Comparison of ENCODE assay signal across 1 cellular context in the genomic region with DNA sequence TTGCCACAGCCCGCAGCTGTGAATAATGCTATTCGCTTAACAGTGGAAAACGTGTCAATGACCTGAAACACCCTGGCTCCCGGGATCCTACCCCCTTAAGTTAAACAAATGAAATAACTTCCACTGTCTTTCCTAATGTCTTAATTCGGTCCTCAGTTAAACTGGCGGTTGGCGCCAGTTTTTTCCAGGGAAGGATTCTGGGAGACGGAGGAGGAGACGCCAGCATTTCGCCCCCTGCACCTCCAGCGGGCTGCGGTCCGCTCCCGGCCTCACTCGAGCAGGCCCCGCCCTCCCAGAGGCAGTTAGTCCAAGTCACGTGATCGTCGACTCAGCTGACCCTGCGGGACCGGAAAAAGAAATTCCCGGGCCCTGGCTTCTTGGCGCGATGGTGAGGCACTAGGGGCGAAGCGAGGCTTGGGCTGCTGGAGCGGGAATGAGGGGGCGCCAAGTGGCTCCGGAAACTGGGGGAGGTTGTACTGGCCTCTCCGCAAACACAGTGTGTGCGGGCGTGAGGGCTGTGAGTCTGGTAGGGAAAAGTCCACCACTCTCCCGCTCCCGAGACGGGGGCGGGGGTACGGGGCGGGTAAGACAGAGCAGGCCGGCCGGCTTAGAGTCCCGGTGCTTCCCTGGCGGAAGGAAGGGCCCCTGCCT.
TF ChIP-seq lines count a peak whose summit lies in the region.

A gene (plus strand): TSS at position 359 of the 651 bp plus-strand sequence. CDS start 27 bp downstream, at position 386.

TF ChIP-seq in HepG2, 621 proteins besides CTCF, POLR2A, EP300 and RAD21 (continued from another document and continues in another):
- TF ChIP-seq, protein P1, sequence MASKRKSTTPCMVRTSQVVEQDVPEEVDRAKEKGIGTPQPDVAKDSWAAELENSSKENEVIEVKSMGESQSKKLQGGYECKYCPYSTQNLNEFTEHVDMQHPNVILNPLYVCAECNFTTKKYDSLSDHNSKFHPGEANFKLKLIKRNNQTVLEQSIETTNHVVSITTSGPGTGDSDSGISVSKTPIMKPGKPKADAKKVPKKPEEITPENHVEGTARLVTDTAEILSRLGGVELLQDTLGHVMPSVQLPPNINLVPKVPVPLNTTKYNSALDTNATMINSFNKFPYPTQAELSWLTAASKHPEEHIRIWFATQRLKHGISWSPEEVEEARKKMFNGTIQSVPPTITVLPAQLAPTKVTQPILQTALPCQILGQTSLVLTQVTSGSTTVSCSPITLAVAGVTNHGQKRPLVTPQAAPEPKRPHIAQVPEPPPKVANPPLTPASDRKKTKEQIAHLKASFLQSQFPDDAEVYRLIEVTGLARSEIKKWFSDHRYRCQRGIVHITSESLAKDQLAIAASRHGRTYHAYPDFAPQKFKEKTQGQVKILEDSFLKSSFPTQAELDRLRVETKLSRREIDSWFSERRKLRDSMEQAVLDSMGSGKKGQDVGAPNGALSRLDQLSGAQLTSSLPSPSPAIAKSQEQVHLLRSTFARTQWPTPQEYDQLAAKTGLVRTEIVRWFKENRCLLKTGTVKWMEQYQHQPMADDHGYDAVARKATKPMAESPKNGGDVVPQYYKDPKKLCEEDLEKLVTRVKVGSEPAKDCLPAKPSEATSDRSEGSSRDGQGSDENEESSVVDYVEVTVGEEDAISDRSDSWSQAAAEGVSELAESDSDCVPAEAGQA (IDR thresholded peaks at IDR 0.05; ENCODE audit: low read depth) = peak; percentile 46; the same call in 1 of the 2 replicates
- TF ChIP-seq, protein P1 (CRISPR knock-in tag; IDR thresholded peaks at IDR 0.05; ENCODE audit: borderline replicate concordance) = no peak
- TF ChIP-seq ZNF20 (CRISPR knock-in tag; IDR thresholded peaks at IDR 0.05) (no peak), CEBPG (CRISPR knock-in tag; IDR thresholded peaks at IDR 0.05) (0 out of 2 replicates have a peak, but pooled peaks have one; percentile 48), SRSF9 (IDR thresholded peaks at IDR 0.05; ENCODE audit: borderline replicate concordance, insufficient read depth, low read depth, low read length, poor library complexity, severe bottlenecking) (no peak), ZNF563 (CRISPR knock-in tag; IDR thresholded peaks at IDR 0.05) (peak; percentile 62; the same call in 1 of the 2 replicates), KDM3A (CRISPR knock-in tag; IDR thresholded peaks at IDR 0.05; ENCODE audit: low read depth) (peak; percentile 92), MTF1 (CRISPR knock-in tag; IDR thresholded peaks at IDR 0.05) (0 out of 2 replicates have a peak, but pooled peaks have one; percentile 26), KLF13 (CRISPR knock-in tag; IDR thresholded peaks at IDR 0.05) (0 out of 2 replicates have a peak, but pooled peaks have one; percentile 53), ZNF441 (CRISPR knock-in tag; IDR thresholded peaks at IDR 0.05; ENCODE audit: borderline replicate concordance) (peak; percentile 66; the same call in 1 of the 2 replicates), KDM5A (IDR thresholded peaks at IDR 0.05; ENCODE audit: borderline replicate concordance, low read length) (peak; percentile 97), U2AF1 (optimal IDR thresholded peaks at IDR 0.05; ENCODE audit: low read depth, low read length) (no peak), ZNF557 (CRISPR knock-in tag; IDR thresholded peaks at IDR 0.05) (no peak), ZNF670 (CRISPR knock-in tag; IDR thresholded peaks at IDR 0.05; ENCODE audit: borderline replicate concordance) (peak; percentile 69; the same call in 1 of the 2 replicates), ATF7-NPFF (CRISPR knock-in tag; IDR thresholded peaks at IDR 0.05; ENCODE audit: low read depth) (0 out of 2 replicates have a peak, but pooled peaks have one; percentile 75), ZNF616 (CRISPR knock-in tag; IDR thresholded peaks at IDR 0.05; ENCODE audit: low read depth) (no peak), SMC3 (IDR thresholded peaks at IDR 0.05; ENCODE audit: low read length) (no peak), SRF (IDR thresholded peaks at IDR 0.05; ENCODE audit: low read depth, low read length) (no peak), ZNF567 (CRISPR knock-in tag; IDR thresholded peaks at IDR 0.05; ENCODE audit: borderline replicate concordance) (0 out of 2 replicates have a peak, but pooled peaks have one; percentile 61), ZNF878 (CRISPR knock-in tag; IDR thresholded peaks at IDR 0.05) (no peak), TOPORS (CRISPR knock-in tag; IDR thresholded peaks at IDR 0.05) (0 out of 2 replicates have a peak, but pooled peaks have one; percentile 35), NPAS2 (CRISPR knock-in tag; IDR thresholded peaks at IDR 0.05; ENCODE audit: borderline replicate concordance) (no peak), PCBP2 (optimal IDR thresholded peaks at IDR 0.05; ENCODE audit: low read depth, low read length, poor library complexity, severe bottlenecking) (no peak), ZNF329 (CRISPR knock-in tag; IDR thresholded peaks at IDR 0.05; ENCODE audit: low read depth) (0 out of 2 replicates have a peak, but pooled peaks have one; percentile 46), KAT7 (CRISPR knock-in tag; IDR thresholded peaks at IDR 0.05; ENCODE audit: borderline replicate concordance) (peak; percentile 62; the same call in 1 of the 2 replicates), YY1 (IDR thresholded peaks at IDR 0.05; ENCODE audit: insufficient read depth, insufficient replicate concordance, low read depth, low read length) (peak; percentile 69), SSRP1 (CRISPR knock-in tag; IDR thresholded peaks at IDR 0.05) (no peak), MAZ (IDR thresholded peaks at IDR 0.05; ENCODE audit: borderline replicate concordance, low read depth, low read length) (peak; percentile 56; the same call in 1 of the 2 replicates), MAZ (CRISPR knock-in tag; IDR thresholded peaks at IDR 0.05; ENCODE audit: low read depth) (peak; percentile 91), ZC3H4 (CRISPR knock-in tag; IDR thresholded peaks at IDR 0.05; ENCODE audit: borderline replicate concordance) (peak; percentile 39; the same call in 1 of the 2 replicates), AGO1 (IDR thresholded peaks at IDR 0.05; ENCODE audit: low read depth, low read length, poor library complexity, severe bottlenecking) (no peak), SMAD3 (CRISPR knock-in tag; IDR thresholded peaks at IDR 0.05) (peak; percentile 64; the same call in 1 of the 2 replicates), HNF4G (IDR thresholded peaks at IDR 0.05; ENCODE audit: borderline replicate concordance, low read depth, low read length) (no peak), HNF4G (CRISPR knock-in tag; IDR thresholded peaks at IDR 0.05; ENCODE audit: borderline replicate concordance, low read depth) (0 out of 2 replicates have a peak, but pooled peaks have one; percentile 41)
- TF ChIP-seq, protein P2, sequence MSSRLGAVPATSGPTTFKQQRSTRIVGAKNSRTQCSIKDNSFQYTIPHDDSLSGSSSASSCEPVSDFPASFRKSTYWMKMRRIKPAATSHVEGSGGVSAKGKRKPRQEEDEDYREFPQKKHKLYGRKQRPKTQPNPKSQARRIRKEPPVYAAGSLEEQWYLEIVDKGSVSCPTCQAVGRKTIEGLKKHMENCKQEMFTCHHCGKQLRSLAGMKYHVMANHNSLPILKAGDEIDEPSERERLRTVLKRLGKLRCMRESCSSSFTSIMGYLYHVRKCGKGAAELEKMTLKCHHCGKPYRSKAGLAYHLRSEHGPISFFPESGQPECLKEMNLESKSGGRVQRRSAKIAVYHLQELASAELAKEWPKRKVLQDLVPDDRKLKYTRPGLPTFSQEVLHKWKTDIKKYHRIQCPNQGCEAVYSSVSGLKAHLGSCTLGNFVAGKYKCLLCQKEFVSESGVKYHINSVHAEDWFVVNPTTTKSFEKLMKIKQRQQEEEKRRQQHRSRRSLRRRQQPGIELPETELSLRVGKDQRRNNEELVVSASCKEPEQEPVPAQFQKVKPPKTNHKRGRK (CRISPR knock-in tag; IDR thresholded peaks at IDR 0.05) = no peak
- TF ChIP-seq, protein P3, sequence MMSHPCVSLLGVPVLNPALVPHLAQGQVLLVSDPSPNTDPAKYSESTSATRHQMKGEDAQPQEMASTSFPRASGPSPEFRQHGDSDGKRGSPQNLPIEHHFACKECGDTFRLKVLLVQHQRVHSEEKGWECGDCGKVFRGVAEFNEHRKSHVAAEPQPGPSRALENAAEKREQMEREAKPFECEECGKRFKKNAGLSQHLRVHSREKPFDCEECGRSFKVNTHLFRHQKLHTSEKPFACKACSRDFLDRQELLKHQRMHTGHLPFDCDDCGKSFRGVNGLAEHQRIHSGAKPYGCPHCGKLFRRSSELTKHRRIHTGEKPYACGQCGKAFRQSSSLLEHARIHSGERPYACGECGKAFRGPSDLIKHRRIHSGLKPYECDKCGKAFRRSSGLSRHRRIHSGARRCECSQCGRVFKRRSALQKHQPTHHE (CRISPR knock-in tag; IDR thresholded peaks at IDR 0.05; ENCODE audit: borderline replicate concordance) = no peak
- TF ChIP-seq, protein P4, sequence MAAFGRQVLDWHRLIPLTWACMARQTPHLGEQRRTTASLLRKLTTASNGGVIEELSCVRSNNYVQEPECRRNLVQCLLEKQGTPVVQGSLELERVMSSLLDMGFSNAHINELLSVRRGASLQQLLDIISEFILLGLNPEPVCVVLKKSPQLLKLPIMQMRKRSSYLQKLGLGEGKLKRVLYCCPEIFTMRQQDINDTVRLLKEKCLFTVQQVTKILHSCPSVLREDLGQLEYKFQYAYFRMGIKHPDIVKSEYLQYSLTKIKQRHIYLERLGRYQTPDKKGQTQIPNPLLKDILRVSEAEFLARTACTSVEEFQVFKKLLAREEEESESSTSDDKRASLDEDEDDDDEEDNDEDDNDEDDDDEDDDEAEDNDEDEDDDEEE (CRISPR knock-in tag; IDR thresholded peaks at IDR 0.05) = no peak; the same call in 1 of the 2 replicates
- TF ChIP-seq, protein P5, sequence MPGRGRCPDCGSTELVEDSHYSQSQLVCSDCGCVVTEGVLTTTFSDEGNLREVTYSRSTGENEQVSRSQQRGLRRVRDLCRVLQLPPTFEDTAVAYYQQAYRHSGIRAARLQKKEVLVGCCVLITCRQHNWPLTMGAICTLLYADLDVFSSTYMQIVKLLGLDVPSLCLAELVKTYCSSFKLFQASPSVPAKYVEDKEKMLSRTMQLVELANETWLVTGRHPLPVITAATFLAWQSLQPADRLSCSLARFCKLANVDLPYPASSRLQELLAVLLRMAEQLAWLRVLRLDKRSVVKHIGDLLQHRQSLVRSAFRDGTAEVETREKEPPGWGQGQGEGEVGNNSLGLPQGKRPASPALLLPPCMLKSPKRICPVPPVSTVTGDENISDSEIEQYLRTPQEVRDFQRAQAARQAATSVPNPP (CRISPR knock-in tag; IDR thresholded peaks at IDR 0.05) = no peak
- TF ChIP-seq, protein P6, sequence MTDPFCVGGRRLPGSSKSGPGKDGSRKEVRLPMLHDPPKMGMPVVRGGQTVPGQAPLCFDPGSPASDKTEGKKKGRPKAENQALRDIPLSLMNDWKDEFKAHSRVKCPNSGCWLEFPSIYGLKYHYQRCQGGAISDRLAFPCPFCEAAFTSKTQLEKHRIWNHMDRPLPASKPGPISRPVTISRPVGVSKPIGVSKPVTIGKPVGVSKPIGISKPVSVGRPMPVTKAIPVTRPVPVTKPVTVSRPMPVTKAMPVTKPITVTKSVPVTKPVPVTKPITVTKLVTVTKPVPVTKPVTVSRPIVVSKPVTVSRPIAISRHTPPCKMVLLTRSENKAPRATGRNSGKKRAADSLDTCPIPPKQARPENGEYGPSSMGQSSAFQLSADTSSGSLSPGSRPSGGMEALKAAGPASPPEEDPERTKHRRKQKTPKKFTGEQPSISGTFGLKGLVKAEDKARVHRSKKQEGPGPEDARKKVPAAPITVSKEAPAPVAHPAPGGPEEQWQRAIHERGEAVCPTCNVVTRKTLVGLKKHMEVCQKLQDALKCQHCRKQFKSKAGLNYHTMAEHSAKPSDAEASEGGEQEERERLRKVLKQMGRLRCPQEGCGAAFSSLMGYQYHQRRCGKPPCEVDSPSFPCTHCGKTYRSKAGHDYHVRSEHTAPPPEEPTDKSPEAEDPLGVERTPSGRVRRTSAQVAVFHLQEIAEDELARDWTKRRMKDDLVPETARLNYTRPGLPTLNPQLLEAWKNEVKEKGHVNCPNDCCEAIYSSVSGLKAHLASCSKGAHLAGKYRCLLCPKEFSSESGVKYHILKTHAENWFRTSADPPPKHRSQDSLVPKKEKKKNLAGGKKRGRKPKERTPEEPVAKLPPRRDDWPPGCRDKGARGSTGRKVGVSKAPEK (CRISPR knock-in tag; IDR thresholded peaks at IDR 0.05; ENCODE audit: borderline replicate concordance) = no peak
- TF ChIP-seq, protein P7, sequence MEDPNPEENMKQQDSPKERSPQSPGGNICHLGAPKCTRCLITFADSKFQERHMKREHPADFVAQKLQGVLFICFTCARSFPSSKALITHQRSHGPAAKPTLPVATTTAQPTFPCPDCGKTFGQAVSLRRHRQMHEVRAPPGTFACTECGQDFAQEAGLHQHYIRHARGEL (CRISPR knock-in tag; IDR thresholded peaks at IDR 0.05) = no peak
